Comparison of ENCODE assay signal across 1 cellular context in genomic region chr22:21014202-21015050, GRCh38.
TF ChIP-seq lines count a peak whose summit lies in the region.

No MANE protein-coding gene starts in this region.

TF ChIP-seq in K562, 482 proteins besides CTCF, POLR2A, EP300 and RAD21 (continued from another document and continues in another):
- TF ChIP-seq RERE (CRISPR knock-in tag; IDR thresholded peaks at IDR 0.05; ENCODE audit: borderline replicate concordance) (no peak), HNRNPL (IDR thresholded peaks at IDR 0.05; ENCODE audit: low read depth, low read length) (peak; percentile 92; the same call in 1 of the 2 replicates), RB1 (IDR thresholded peaks at IDR 0.05; ENCODE audit: low read depth) (no peak), PHF20 (IDR thresholded peaks at IDR 0.05; ENCODE audit: partially characterized antibody) (no peak), XRCC4 (IDR thresholded peaks at IDR 0.05; ENCODE audit: extremely low read depth, insufficient read depth, insufficient read length) (no peak), CAMTA2 (CRISPR knock-in tag; conservative IDR thresholded peaks at IDR 0.05) (peak; percentile 74; the same call in 1 of the 2 replicates), SOX6 (IDR thresholded peaks at IDR 0.05) (no peak), TAF9B (IDR thresholded peaks at IDR 0.05; ENCODE audit: partially characterized antibody) (no peak), THRA (IDR thresholded peaks at IDR 0.05) (no peak), MYBL2 (IDR thresholded peaks at IDR 0.05; ENCODE audit: low read depth) (no peak), MYBL2 (CRISPR knock-in tag; IDR thresholded peaks at IDR 0.05; ENCODE audit: borderline replicate concordance) (no peak), PATZ1 (CRISPR knock-in tag; IDR thresholded peaks at IDR 0.05; ENCODE audit: borderline replicate concordance) (0 out of 2 replicates have a peak, but pooled peaks have one; percentile 61), E2F6 (IDR thresholded peaks at IDR 0.05; ENCODE audit: borderline replicate concordance in 1 of 2, extremely low read depth in 1 of 2, insufficient read depth in 1 of 2, insufficient read length in 1 of 2, low read depth in 1 of 2, low read length in 1 of 2, poor library complexity in 1 of 2, severe bottlenecking in 1 of 2) (peak; percentile 82 to 92), TBP (optimal IDR thresholded peaks at IDR 0.05; ENCODE audit: low read depth, low read length) (peak; percentile 75), CEBPZ (IDR thresholded peaks at IDR 0.05; ENCODE audit: borderline replicate concordance, low read depth, low read length) (0 out of 2 replicates have a peak, but pooled peaks have one; percentile 9), TEAD4 (IDR thresholded peaks at IDR 0.05; ENCODE audit: low read length) (peak; percentile 44), TEAD4 (CRISPR knock-in tag; IDR thresholded peaks at IDR 0.05; ENCODE audit: borderline replicate concordance) (no peak), SNIP1 (IDR thresholded peaks at IDR 0.05; ENCODE audit: low read depth) (no peak), MAFF (IDR thresholded peaks at IDR 0.05; ENCODE audit: low read length) (peak; percentile 31; the same call in 1 of the 2 replicates), POLR2G (IDR thresholded peaks at IDR 0.05; ENCODE audit: low read depth, low read length) (peak; percentile 85), HSF4 (CRISPR knock-in tag; IDR thresholded peaks at IDR 0.05; ENCODE audit: borderline replicate concordance) (peak; percentile 81; the same call in 1 of the 2 replicates), MXI1 (IDR thresholded peaks at IDR 0.05; ENCODE audit: low read depth, low read length) (peak; percentile 100), RNF219 (CRISPR knock-in tag; IDR thresholded peaks at IDR 0.05) (peak; percentile 52; the same call in 1 of the 2 replicates), IRF9 (tag; IDR thresholded peaks at IDR 0.05) (no peak), ELK1 (CRISPR knock-in tag; IDR thresholded peaks at IDR 0.05) (no peak), ZNF518B (CRISPR knock-in tag; IDR thresholded peaks at IDR 0.05) (no peak), ARID1B (IDR thresholded peaks at IDR 0.05) (no peak), KAT2B (IDR thresholded peaks at IDR 0.05; ENCODE audit: low read depth, low read length) (no peak), HINFP (tag; conservative IDR thresholded peaks at IDR 0.05; ENCODE audit: low read depth) (no peak), XRCC3 (IDR thresholded peaks at IDR 0.05) (no peak), HOXB6 (CRISPR knock-in tag; IDR thresholded peaks at IDR 0.05; ENCODE audit: borderline replicate concordance) (peak; percentile 11; the same call in 1 of the 2 replicates), RCOR1 (IDR thresholded peaks at IDR 0.05; ENCODE audit: borderline replicate concordance in 1 of 2, low read depth in 2 of 2, low read length in 2 of 2) (peak; percentile 87 to 100; a peak in 3 of 4 replicates)
